1 cellular context compared by ENCODE assay signal in genomic region chr2:55399815-55400214, GRCh38.
TF ChIP-seq lines count a peak whose summit lies in the region.

No MANE protein-coding gene starts in this region.

TF ChIP-seq in GM23338, 12 proteins besides CTCF, POLR2A, EP300 and RAD21 (continued from another document):
- TF ChIP-seq REST (IDR thresholded peaks at IDR 0.05; ENCODE audit: unreplicated experiment) (no peak), STAT1 (IDR thresholded peaks at IDR 0.05; ENCODE audit: unreplicated experiment) (no peak)
